Comparison of ENCODE assay signal across 2 cellular contexts in genomic region chr2:11112870-11113428, GRCh38.
TF ChIP-seq lines count a peak whose summit lies in the region.

No MANE protein-coding gene starts in this region.

TF ChIP-seq in HepG2, 621 proteins besides CTCF, POLR2A, EP300 and RAD21:
- TF ChIP-seq ZKSCAN1 (IDR thresholded peaks at IDR 0.05; ENCODE audit: low read length) (no peak), CREB1 (IDR thresholded peaks at IDR 0.05) (no peak), CREB1 (CRISPR knock-in tag; IDR thresholded peaks at IDR 0.05) (no peak), TGIF2 (CRISPR knock-in tag; IDR thresholded peaks at IDR 0.05) (no peak), AGO2 (optimal IDR thresholded peaks at IDR 0.05; ENCODE audit: low read depth, low read length) (no peak), ISL2 (CRISPR knock-in tag; IDR thresholded peaks at IDR 0.05) (no peak), U2AF2 (IDR thresholded peaks at IDR 0.05; ENCODE audit: low read depth, low read length) (peak; percentile 78; the same call in 1 of the 2 replicates), FOXP1 (IDR thresholded peaks at IDR 0.05) (0 out of 2 replicates have a peak, but pooled peaks have one; percentile 5), FOXP1 (CRISPR knock-in tag; IDR thresholded peaks at IDR 0.05) (no peak), ZNF451 (CRISPR knock-in tag; IDR thresholded peaks at IDR 0.05) (no peak), HDAC6 (IDR thresholded peaks at IDR 0.05; ENCODE audit: low read depth, low read length) (no peak), CBFB (CRISPR knock-in tag; IDR thresholded peaks at IDR 0.05) (no peak), ATM (IDR thresholded peaks at IDR 0.05; ENCODE audit: borderline replicate concordance) (peak; percentile 44; the same call in 1 of the 2 replicates), PCBP1 (IDR thresholded peaks at IDR 0.05; ENCODE audit: borderline replicate concordance, low read depth, low read length) (0 out of 2 replicates have a peak, but pooled peaks have one; percentile 61), TSC22D2 (CRISPR knock-in tag; IDR thresholded peaks at IDR 0.05; ENCODE audit: borderline replicate concordance) (no peak), GMEB2 (CRISPR knock-in tag; IDR thresholded peaks at IDR 0.05; ENCODE audit: low read depth) (no peak), HNRNPK (IDR thresholded peaks at IDR 0.05; ENCODE audit: low read depth, low read length, poor library complexity, severe bottlenecking) (peak; percentile 18), CCDC6 (CRISPR knock-in tag; IDR thresholded peaks at IDR 0.05) (no peak), IKZF5 (CRISPR knock-in tag; IDR thresholded peaks at IDR 0.05) (no peak), ADNP (CRISPR knock-in tag; IDR thresholded peaks at IDR 0.05) (no peak), ARNT (IDR thresholded peaks at IDR 0.05) (no peak), ZNF775 (CRISPR knock-in tag; IDR thresholded peaks at IDR 0.05; ENCODE audit: borderline replicate concordance) (no peak), KLF9 (CRISPR knock-in tag; IDR thresholded peaks at IDR 0.05; ENCODE audit: low read depth) (no peak), SP2 (CRISPR knock-in tag; IDR thresholded peaks at IDR 0.05) (no peak), BCL3 (CRISPR knock-in tag; IDR thresholded peaks at IDR 0.05) (no peak), GATAD1 (CRISPR knock-in tag; IDR thresholded peaks at IDR 0.05) (no peak), ZIK1 (CRISPR knock-in tag; IDR thresholded peaks at IDR 0.05; ENCODE audit: borderline replicate concordance, low read depth) (no peak), ZNF674 (CRISPR knock-in tag; IDR thresholded peaks at IDR 0.05; ENCODE audit: low read depth) (no peak), MIER3 (CRISPR knock-in tag; IDR thresholded peaks at IDR 0.05; ENCODE audit: borderline replicate concordance) (no peak), ATAD3A (CRISPR knock-in tag; IDR thresholded peaks at IDR 0.05) (no peak)
- TF ChIP-seq, protein P1, sequence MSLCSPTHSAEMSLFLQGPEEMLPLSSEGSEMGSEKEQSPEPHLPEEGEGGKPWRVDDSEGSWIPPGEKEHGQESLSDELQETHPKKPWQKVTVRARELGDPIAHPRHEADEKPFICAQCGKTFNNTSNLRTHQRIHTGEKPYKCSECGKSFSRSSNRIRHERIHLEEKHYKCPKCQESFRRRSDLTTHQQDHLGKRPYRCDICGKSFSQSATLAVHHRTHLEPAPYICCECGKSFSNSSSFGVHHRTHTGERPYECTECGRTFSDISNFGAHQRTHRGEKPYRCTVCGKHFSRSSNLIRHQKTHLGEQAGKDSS (CRISPR knock-in tag; IDR thresholded peaks at IDR 0.05; ENCODE audit: borderline replicate concordance, low read depth) = no peak

TF ChIP-seq in H1, 55 proteins besides CTCF, POLR2A, EP300 and RAD21:
- TF ChIP-seq, protein P2, sequence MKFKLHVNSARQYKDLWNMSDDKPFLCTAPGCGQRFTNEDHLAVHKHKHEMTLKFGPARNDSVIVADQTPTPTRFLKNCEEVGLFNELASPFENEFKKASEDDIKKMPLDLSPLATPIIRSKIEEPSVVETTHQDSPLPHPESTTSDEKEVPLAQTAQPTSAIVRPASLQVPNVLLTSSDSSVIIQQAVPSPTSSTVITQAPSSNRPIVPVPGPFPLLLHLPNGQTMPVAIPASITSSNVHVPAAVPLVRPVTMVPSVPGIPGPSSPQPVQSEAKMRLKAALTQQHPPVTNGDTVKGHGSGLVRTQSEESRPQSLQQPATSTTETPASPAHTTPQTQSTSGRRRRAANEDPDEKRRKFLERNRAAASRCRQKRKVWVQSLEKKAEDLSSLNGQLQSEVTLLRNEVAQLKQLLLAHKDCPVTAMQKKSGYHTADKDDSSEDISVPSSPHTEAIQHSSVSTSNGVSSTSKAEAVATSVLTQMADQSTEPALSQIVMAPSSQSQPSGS (IDR thresholded peaks at IDR 0.05; ENCODE audit: low read length) = no peak
- TF ChIP-seq EGR1 (IDR thresholded peaks at IDR 0.05; ENCODE audit: borderline replicate concordance, low read depth, low read length) = no peak
- no peak for TF ChIP-seq TAF1 (IDR thresholded peaks at IDR 0.05; ENCODE audit: low read depth, low read length)
- no peak for TF ChIP-seq GABPA (IDR thresholded peaks at IDR 0.05; ENCODE audit: borderline replicate concordance, insufficient read depth, low read length)
- TF ChIP-seq CBX8 (IDR thresholded peaks at IDR 0.05; ENCODE audit: borderline replicate concordance, low read depth, low read length) = no peak
- no peak for TF ChIP-seq TCF12 (IDR thresholded peaks at IDR 0.05; ENCODE audit: low read depth, low read length)
- TF ChIP-seq POLR2AphosphoS5 (IDR thresholded peaks at IDR 0.05; ENCODE audit: low read depth, low read length) = no peak
- TF ChIP-seq CEBPB (IDR thresholded peaks at IDR 0.05; ENCODE audit: low read depth, low read length) = no peak
- TF ChIP-seq SRF (IDR thresholded peaks at IDR 0.05; ENCODE audit: low read depth, low read length) = no peak
- no peak for TF ChIP-seq EZH2 (IDR thresholded peaks at IDR 0.05; ENCODE audit: low read depth, low read length, severe bottlenecking)
- no peak for TF ChIP-seq KDM5A (IDR thresholded peaks at IDR 0.05; ENCODE audit: low read length)
- TF ChIP-seq MAX (IDR thresholded peaks at IDR 0.05) = no peak
- TF ChIP-seq GTF2F1 (IDR thresholded peaks at IDR 0.05; ENCODE audit: borderline replicate concordance, low read depth, low read length) = no peak
- no peak for TF ChIP-seq KDM4A (IDR thresholded peaks at IDR 0.05; ENCODE audit: low read depth, low read length, severe bottlenecking)
- TF ChIP-seq JUND (IDR thresholded peaks at IDR 0.05; ENCODE audit: low read length) = no peak
